In genomic region chr14:66359500-66359899, GRCh38 we compare ENCODE assay signal across 8 cellular contexts.
DNase-seq lines count a peak whose midpoint lies in the region; ATAC-seq and TF ChIP-seq lines count a peak whose summit lies in the region.

No MANE protein-coding gene starts in this region.

- no peaks in the 10 kb centered on the region for H3K36me3 Mint-ChIP-seq in effector memory CD8-positive, alpha-beta T cell (ENCODE audit: insufficient read depth)
- H3K36me3 Mint-ChIP-seq in naive thymus-derived CD4-positive, alpha-beta T cell, result no peaks in the 10 kb centered on the region

- H3K27me3 Mint-ChIP-seq in effector memory CD8-positive, alpha-beta T cell, result peaks cover 5 to 17% of the 10 kb centered on the region in 2 donors
- peaks cover 0 to 18% (median 0%) of the 10 kb centered on the region in 5 donors for H3K27me3 Mint-ChIP-seq in naive thymus-derived CD4-positive, alpha-beta T cell

- CTCF ChIA-PET in PC-9 (lab: Charles Lee), result interaction anchor here (0.5 to 1.6 kb wide), 24 partner anchors 9 to 1387 kb away, joined by 3 to 25 read pairs (median 5); partner anchors contain the start of gene ATP6V1D
- CTCF ChIA-PET in naive thymus-derived CD4-positive, alpha-beta T cell (lab: Charles Lee), result interaction anchor here (0.5 to 2.8 kb wide), 17 partner anchors 8 to 1345 kb away, joined by 3 to 23 read pairs (median 4); no protein-coding TSS in a partner anchor

- H3K79me2 ChIP-seq in KMS-11 (ENCODE audit: insufficient read depth, low read depth) (no peaks in the 10 kb centered on the region), PC-9 (ENCODE audit: low read depth) (no peaks in the 10 kb centered on the region)

- ATAC-seq in heart left ventricle (no peak), left ventricle myocardium superior (no peak), HG03521 (IDR thresholded peaks at IDR 0.05; ENCODE audit: unreplicated experiment) (no peak), GM18505 (IDR thresholded peaks at IDR 0.05; ENCODE audit: unreplicated experiment) (no peak)
- ATAC-seq in effector memory CD8-positive, alpha-beta T cell (replicated peaks), result no peak
- peak; percentile 51 for ATAC-seq in naive thymus-derived CD4-positive, alpha-beta T cell

- H3K9me3 ChIP-seq in heart left ventricle, result peaks cover 0 to 2% (median 0%) of the 10 kb centered on the region in 12 donors
- H3K9me3 ChIP-seq in PC-9 (ENCODE audit: insufficient read depth, low read depth), result no peaks in the 10 kb centered on the region
- no peaks in the 10 kb centered on the region for H3K9me3 ChIP-seq in naive thymus-derived CD4-positive, alpha-beta T cell (ENCODE audit: control insufficient read depth in 2 of 3, low read length in 3 of 3)

- H3K4me1 Mint-ChIP-seq in effector memory CD8-positive, alpha-beta T cell (ENCODE audit: low read depth in 2 of 2), result no peaks in the 10 kb centered on the region
- H3K4me1 Mint-ChIP-seq in naive thymus-derived CD4-positive, alpha-beta T cell, result peaks cover 0 to 2% (median 0%) of the 10 kb centered on the region in 7 donors

- H3K4me3 ChIP-seq in heart left ventricle (no peak overlapping the region), KMS-11 (IDR thresholded peaks at IDR 0.05; ENCODE audit: insufficient read depth, low read depth, low read length) (no peak overlapping the region), PC-9 (no peak overlapping the region)
- H3K4me3 ChIP-seq in naive thymus-derived CD4-positive, alpha-beta T cell (ENCODE audit: low read length), result no peak overlapping the region

- H3K27me3 ChIP-seq in heart left ventricle (no peaks in the 10 kb centered on the region), KMS-11 (ENCODE audit: insufficient read depth, low read depth) (no peaks in the 10 kb centered on the region), PC-9 (ENCODE audit: insufficient read depth, low read depth) (no peaks in the 10 kb centered on the region)
- no peaks in the 10 kb centered on the region for H3K27me3 ChIP-seq in naive thymus-derived CD4-positive, alpha-beta T cell (ENCODE audit: control insufficient read depth in 2 of 2, insufficient read depth in 2 of 2, low read length in 2 of 2)

- BruUV-seq in PC-9 (replicated peaks; lab: Mats Ljungman, UMichigan), result no TSS peak

- H3K36me3 ChIP-seq in heart left ventricle (no peaks in the 10 kb centered on the region), KMS-11 (ENCODE audit: insufficient read depth) (no peaks in the 10 kb centered on the region), PC-9 (ENCODE audit: low read depth) (no peaks in the 10 kb centered on the region)
- no peaks in the 10 kb centered on the region for H3K36me3 ChIP-seq in naive thymus-derived CD4-positive, alpha-beta T cell (ENCODE audit: control insufficient read depth in 2 of 3, insufficient read depth in 3 of 3, low read length in 3 of 3)

- H3K4me1 ChIP-seq in heart left ventricle, result no peaks in the 10 kb centered on the region
- H3K4me1 ChIP-seq in KMS-11 (ENCODE audit: low read depth, poor library complexity, severe bottlenecking), result no peaks in the 10 kb centered on the region
- H3K4me1 ChIP-seq in PC-9 (replicated peaks; ENCODE audit: insufficient read depth), result no peaks in the 10 kb centered on the region
- H3K4me1 ChIP-seq in naive thymus-derived CD4-positive, alpha-beta T cell (ENCODE audit: control insufficient read depth in 2 of 2, insufficient read depth in 2 of 2, low read length in 2 of 2), result no peaks in the 10 kb centered on the region

- TF ChIP-seq POLR2A in heart left ventricle (IDR thresholded peaks at IDR 0.05) (no peak), GM18505 (IDR thresholded peaks at IDR 0.05; ENCODE audit: borderline replicate concordance, extremely low read depth, insufficient read depth, insufficient read length) (no peak)

- intact Hi-C loops in heart left ventricle (cut with DNase I) (loop anchor here in 3 of 10 donors (2.0 to 5.0 kb wide), 3 partner anchors 43 to 758 kb away; no protein-coding TSS in a partner anchor), left ventricle myocardium superior (cut with micrococcal nuclease) (no loop called here), PC-9 (cut with micrococcal nuclease; ENCODE audit: unreplicated experiment) (loop anchor here (2.0 to 10.0 kb wide), 2 partner anchors 43 to 785 kb away; no protein-coding TSS in a partner anchor)
- intact Hi-C loops in naive thymus-derived CD4-positive, alpha-beta T cell (cut with micrococcal nuclease), result loop anchor here (1.0 to 5.0 kb wide), 10 partner anchors 36 to 1197 kb away; no protein-coding TSS in a partner anchor

- H3K27ac Mint-ChIP-seq in effector memory CD8-positive, alpha-beta T cell, result no peak overlapping the region
- H3K27ac Mint-ChIP-seq in naive thymus-derived CD4-positive, alpha-beta T cell, result no peak overlapping the region

- DNase-seq in heart left ventricle (peak in 1 of 5 donors; percentile 11), left ventricle myocardium superior (no peak), PC-9 (peak; percentile 16 to 64)
- DNase-seq in effector memory CD8-positive, alpha-beta T cell, result peak; percentile 3 to 14 (median 12)
- peak in 7 of 9 donors; percentile 29 to 58 (median 42) for DNase-seq in naive thymus-derived CD4-positive, alpha-beta T cell

- no peaks in the 10 kb centered on the region for H3F3A ChIP-seq in PC-9 (ENCODE audit: insufficient read depth, low read depth)

- H3K4me2 ChIP-seq in KMS-11, result no peak overlapping the region
- no peak overlapping the region for H3K4me2 ChIP-seq in PC-9

- 0 to 1% (median 1%) methylated on average over 3 of the region's 3 CpGs for WGBS in heart left ventricle, 4 donors

- no peak overlapping the region for H3K9ac ChIP-seq in KMS-11

- no peaks in the 10 kb centered on the region for H4K20me1 ChIP-seq in KMS-11 (ENCODE audit: insufficient read depth)
- H4K20me1 ChIP-seq in PC-9 (ENCODE audit: insufficient read depth), result no peaks in the 10 kb centered on the region

- H2AFZ ChIP-seq in KMS-11 (ENCODE audit: low read depth) (no peak overlapping the region), PC-9 (no peak overlapping the region)

- no peaks in the 10 kb centered on the region for H3K9me2 ChIP-seq in PC-9 (ENCODE audit: insufficient read depth)

- TF ChIP-seq CTCF in heart left ventricle (IDR thresholded peaks at IDR 0.05) (peak; percentile 55 to 83 (median 72)), KMS-11 (conservative IDR thresholded peaks at IDR 0.05; ENCODE audit: low read depth, low read length) (peak; percentile 76), PC-9 (conservative IDR thresholded peaks at IDR 0.05) (peak; percentile 92)

- POLR2A ChIA-PET in PC-9 (lab: Charles Lee; ENCODE audit: unreplicated experiment), result interaction anchor here (0.6 to 0.7 kb wide), 5 partner anchors 35 to 1335 kb away, joined by 3 to 22 read pairs (median 7); no protein-coding TSS in a partner anchor
- POLR2A ChIA-PET in naive thymus-derived CD4-positive, alpha-beta T cell (lab: Charles Lee), result no interaction called here

- H3K27ac ChIP-seq in heart left ventricle, result no peak overlapping the region
- no peak overlapping the region for H3K27ac ChIP-seq in KMS-11
- no peak overlapping the region for H3K27ac ChIP-seq in PC-9
- no peak overlapping the region for H3K27ac ChIP-seq in naive thymus-derived CD4-positive, alpha-beta T cell (ENCODE audit: low read depth, low read length)

- H3K4me3 Mint-ChIP-seq in effector memory CD8-positive, alpha-beta T cell, result no peak overlapping the region
- no peak overlapping the region for H3K4me3 Mint-ChIP-seq in naive thymus-derived CD4-positive, alpha-beta T cell

- no peaks in the 10 kb centered on the region for H3K9me3 Mint-ChIP-seq in effector memory CD8-positive, alpha-beta T cell
- no peaks in the 10 kb centered on the region for H3K9me3 Mint-ChIP-seq in naive thymus-derived CD4-positive, alpha-beta T cell
